ENCODE assay signal across 31 cellular contexts in genomic region chr15:63409179-63409578, GRCh38. TPM values are rescaled to one million over a fixed set of nuclear protein-coding genes. Genes with fewer than 3 reads are reported as not detected.
"Had no signal": no experiment of that assay in that cellular context is flagged by ENCODE, and none has a peak within 500 bp of the region (broad histone marks: within the 10 kb centered on the region; RNA-seq: fewer than 3 reads in every experiment).

No MANE protein-coding gene starts in this region.

- H3K36me3 ChIP-seq: adrenal gland, breast epithelium, cardiac muscle cell had no signal

- H3K4me1 Mint-ChIP-seq: activated naive CD4-positive, alpha-beta T cell treated with anti-CD3 and anti-CD28 coated beads, Interleukin-2, amount 50 U/mL, for 24 hours; activated T-helper 17 cell treated with anti-CD3 and anti-CD28 coated beads, Interleukin-2, amount 50 U/mL, for 72 hours; central memory CD8-positive, alpha-beta T cell; WTC11 had no signal

- H3K4me3 ChIP-seq: adrenal gland, body of pancreas, breast epithelium, cardiac muscle cell, coronary artery, dorsolateral prefrontal cortex had no signal

- H3K27ac ChIP-seq: adrenal gland, body of pancreas, breast epithelium, cardiac muscle cell, coronary artery, dorsolateral prefrontal cortex had no signal

- H3K4me3 Mint-ChIP-seq: activated CD8-positive, alpha-beta T cell treated with anti-CD3 and anti-CD28 coated beads for 36 hours; activated naive CD4-positive, alpha-beta T cell treated with anti-CD3 and anti-CD28 coated beads for 36 hours; activated naive CD4-positive, alpha-beta T cell treated with anti-CD3 and anti-CD28 coated beads, Interleukin-2, amount 50 U/mL, for 24 hours; activated naive CD8-positive, alpha-beta T cell treated with anti-CD3 and anti-CD28 coated beads for 36 hours; activated naive CD8-positive, alpha-beta T cell treated with anti-CD3 and anti-CD28 coated beads, Interleukin-2, amount 50 U/mL, for 24 hours; activated T-cell treated with anti-CD3 and anti-CD28 coated beads, Interleukin-2, amount 50 U/mL, for 4 hours; activated T-helper 17 cell treated with anti-CD3 and anti-CD28 coated beads, Interleukin-2, amount 50 U/mL, for 72 hours; central memory CD8-positive, alpha-beta T cell; dendritic cell treated with granulocyte-macrophage colony-stimulating factor and Interleukin-4, amounts not matched to agents 40 ng/mL and 50 ng/mL, for 4 days; endodermal cell; WTC11 had no signal

- FAIRE-seq: frontal cortex had no signal

- H3K27me3 Mint-ChIP-seq: activated naive CD4-positive, alpha-beta T cell treated with anti-CD3 and anti-CD28 coated beads, Interleukin-2, amount 50 U/mL, for 24 hours; activated naive CD8-positive, alpha-beta T cell treated with anti-CD3 and anti-CD28 coated beads for 36 hours; activated naive CD8-positive, alpha-beta T cell treated with anti-CD3 and anti-CD28 coated beads, Interleukin-2, amount 50 U/mL, for 24 hours had no signal

- H3K4me1 ChIP-seq: adrenal gland, body of pancreas, breast epithelium had no signal

- H3K9me3 ChIP-seq: adrenal gland, body of pancreas, breast epithelium had no signal

- H3K27ac Mint-ChIP-seq: activated CD8-positive, alpha-beta T cell treated with anti-CD3 and anti-CD28 coated beads for 36 hours; activated naive CD4-positive, alpha-beta T cell treated with anti-CD3 and anti-CD28 coated beads for 36 hours; activated naive CD4-positive, alpha-beta T cell treated with anti-CD3 and anti-CD28 coated beads, Interleukin-2, amount 50 U/mL, for 24 hours; activated naive CD8-positive, alpha-beta T cell treated with anti-CD3 and anti-CD28 coated beads for 36 hours; activated naive CD8-positive, alpha-beta T cell treated with anti-CD3 and anti-CD28 coated beads, Interleukin-2, amount 50 U/mL, for 24 hours; activated T-helper 17 cell treated with anti-CD3 and anti-CD28 coated beads, Interleukin-2, amount 50 U/mL, for 72 hours; dendritic cell treated with granulocyte-macrophage colony-stimulating factor and Interleukin-4, amounts not matched to agents 40 ng/mL and 50 ng/mL, for 4 days; endodermal cell; WTC11 had no signal

- H3K36me3 Mint-ChIP-seq: activated naive CD4-positive, alpha-beta T cell treated with anti-CD3 and anti-CD28 coated beads, Interleukin-2, amount 50 U/mL, for 24 hours; activated naive CD8-positive, alpha-beta T cell treated with anti-CD3 and anti-CD28 coated beads for 36 hours; WTC11 had no signal

- ATAC-seq: activated CD8-positive, alpha-beta T cell treated with anti-CD3 and anti-CD28 coated beads for 36 hours; activated naive CD8-positive, alpha-beta T cell treated with anti-CD3 and anti-CD28 coated beads, Interleukin-2, amount 50 U/mL, for 24 hours; activated T-cell treated with anti-CD3 and anti-CD28 coated beads, Interleukin-2, amount 50 U/mL, for 4 hours; activated T-helper 17 cell treated with anti-CD3 and anti-CD28 coated beads, Interleukin-2, amount 50 U/mL, for 72 hours; body of pancreas; esophagus mucosa; WTC11 had no signal

- H3K9me3 Mint-ChIP-seq: activated CD8-positive, alpha-beta T cell treated with anti-CD3 and anti-CD28 coated beads for 36 hours; activated naive CD4-positive, alpha-beta T cell treated with anti-CD3 and anti-CD28 coated beads for 36 hours; activated naive CD4-positive, alpha-beta T cell treated with anti-CD3 and anti-CD28 coated beads, Interleukin-2, amount 50 U/mL, for 24 hours; activated naive CD8-positive, alpha-beta T cell treated with anti-CD3 and anti-CD28 coated beads for 36 hours; activated naive CD8-positive, alpha-beta T cell treated with anti-CD3 and anti-CD28 coated beads, Interleukin-2, amount 50 U/mL, for 24 hours; activated T-cell treated with anti-CD3 and anti-CD28 coated beads, Interleukin-2, amount 50 U/mL, for 4 hours; activated T-helper 17 cell treated with anti-CD3 and anti-CD28 coated beads, Interleukin-2, amount 50 U/mL, for 72 hours; central memory CD8-positive, alpha-beta T cell; dendritic cell treated with granulocyte-macrophage colony-stimulating factor and Interleukin-4, amounts not matched to agents 40 ng/mL and 50 ng/mL, for 4 days; endodermal cell; WTC11 had no signal

- DNase-seq: activated CD4-positive, alpha-beta T cell treated with anti-CD3 and anti-CD28 coated beads for 1 hour; activated CD4-positive, alpha-beta T cell treated with anti-CD3 and anti-CD28 coated beads for 48 hours; activated CD4-positive, alpha-beta T cell treated with anti-CD3 and anti-CD28 coated beads, Interleukin-2, amount 50 U/mL, for 1 hour; activated CD4-positive, alpha-beta T cell treated with anti-CD3 and anti-CD28 coated beads, Interleukin-2, amount 50 U/mL, for 48 hours; activated CD8-positive, alpha-beta memory T cell treated with anti-CD3 and anti-CD28 coated beads for 24 hours; activated CD8-positive, alpha-beta T cell treated with anti-CD3 and anti-CD28 coated beads for 36 hours; activated effector memory CD4-positive, alpha-beta T cell treated with Interleukin-2 at 50 U/mL for 16 hours; activated naive CD4-positive, alpha-beta T cell treated with anti-CD3 and anti-CD28 coated beads for 36 hours; activated naive CD8-positive, alpha-beta T cell treated with anti-CD3 and anti-CD28 coated beads for 36 hours; activated naive CD8-positive, alpha-beta T cell treated with anti-CD3 and anti-CD28 coated beads, Interleukin-2, amount 50 U/mL, for 24 hours; activated T-cell treated with anti-CD3 and anti-CD28 coated beads, Interleukin-2, amount 50 U/mL, for 4 hours; adrenal gland; amygdala; aorta; body of pancreas; dorsolateral prefrontal cortex; effector memory CD4-positive, alpha-beta T cell; endodermal cell; foreskin fibroblast; T-helper 2 cell had no signal

- H3K27me3 ChIP-seq: adrenal gland, body of pancreas, breast epithelium, cardiac muscle cell, dorsolateral prefrontal cortex had no signal

RNA-seq across cellular contexts. Expression of gene CA12, which starts 27.5 kb away (rescaled TPM):
- total RNA-seq: T-helper 1 cell treated with Interleukin-12 subunit alpha and Interleukin-12 subunit beta and Interleukin-4 antibody, amounts not matched to agents 30 ng/mL and 1 ng/mL, for 36 hours had no signal
- polyA plus RNA-seq: cardiac muscle cell had no signal
